Comparison of ENCODE assay signal across 19 cellular contexts in the genomic region with DNA sequence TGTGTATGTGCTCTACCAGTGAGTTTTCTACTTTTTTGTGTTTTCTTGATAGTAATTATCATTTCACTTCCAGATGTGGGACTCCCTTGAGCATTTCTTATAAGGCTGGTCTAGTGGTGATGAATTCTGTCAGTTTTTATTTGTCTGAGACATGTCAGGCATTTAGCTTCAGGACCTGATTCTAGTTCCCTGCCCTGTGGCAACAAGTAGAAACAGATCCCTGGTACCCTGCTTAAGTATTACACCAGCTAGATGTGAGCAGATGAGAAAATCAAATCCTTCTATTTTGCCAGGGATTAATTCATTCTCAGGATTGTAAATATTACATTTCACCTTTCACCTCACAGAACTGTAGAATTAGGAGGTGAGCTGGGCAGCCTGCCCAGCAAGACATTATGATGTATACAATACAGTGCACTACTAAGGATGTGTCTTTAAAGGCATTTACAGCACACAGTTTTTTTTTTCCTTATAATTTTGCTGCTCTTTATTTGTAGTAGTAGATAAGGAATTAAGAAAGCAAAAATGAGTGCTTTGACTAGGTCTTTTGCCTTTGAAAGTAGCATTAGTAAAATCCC. TPM values are rescaled to one million over a fixed set of nuclear protein-coding genes. Genes with fewer than 3 reads are reported as not detected.
A peak's percentile ranks its signal among the peaks of the same experiment; 100 is the strongest.
DNase-seq lines count a peak whose midpoint lies in the region; ATAC-seq and TF ChIP-seq lines count a peak whose summit lies in the region.
"Had no signal": no experiment of that assay in that cellular context is flagged by ENCODE, and none has a peak within 500 bp of the region (broad histone marks: within the 10 kb centered on the region; RNA-seq: fewer than 3 reads in every experiment).

No MANE protein-coding gene starts in this region.

- peak overlapping the region; percentile 65 to 84 (median 78) for H3K4me3 Mint-ChIP-seq in CD4-positive, alpha-beta memory T cell
- H3K4me3 Mint-ChIP-seq: B cell; dendritic cell treated with granulocyte-macrophage colony-stimulating factor and Interleukin-4, amounts not matched to agents 40 ng/mL and 50 ng/mL, for 4 days; mesothelial cell of epicardium had no signal

- POLR2A ChIA-PET in AG04450 (lab: Yijun Ruan, JAX) = no interaction called here
- POLR2A ChIA-PET in CD4-positive, alpha-beta memory T cell (lab: Charles Lee; ENCODE audit: partially characterized antibody) = interaction anchor here (0.8 to 8.1 kb wide), 8 partner anchors 7 to 119 kb away, joined by 3 to 71 read pairs (median 11); partner anchors contain the start of genes HNRNPLL and SRSF7

- H3K9me3 Mint-ChIP-seq in CD4-positive, alpha-beta memory T cell = peaks cover 0 to 7% (median 0%) of the 10 kb centered on the region in 8 donors
- H3K9me3 Mint-ChIP-seq: dendritic cell treated with granulocyte-macrophage colony-stimulating factor and Interleukin-4, amounts not matched to agents 40 ng/mL and 50 ng/mL, for 4 days had no signal

- H3K36me3 Mint-ChIP-seq in CD4-positive, alpha-beta memory T cell = peaks cover 24 to 44% of the 10 kb centered on the region in 2 donors

- DNase-seq in AG04450 (ENCODE audit: low read depth, low spot score) (peak; percentile 33), SW 1271 (lab: John Stamatoyannopoulos, UW) (no peak), right atrium auricular region (ENCODE audit: low spot score) (no peak), DMS114 treated with DMSO at 0.1 percent for 48 hours (lab: John Stamatoyannopoulos, UW; ENCODE audit: unreplicated experiment) (no peak)
- DNase-seq in CD4-positive, alpha-beta memory T cell = no peak
- DNase-seq in effector memory CD4-positive, alpha-beta T cell = no peak
- DNase-seq: activated CD8-positive, alpha-beta memory T cell treated with anti-CD3 and anti-CD28 coated beads, Interleukin-2, amount 50 U/mL, for 4 hours; DND-41; heart left ventricle; NCI-H1694 treated with DMSO at 0.1 percent for 48 hours; right lobe of liver had no signal

- peak overlapping the region; percentile 91 to 98 (median 95) for H3K27ac Mint-ChIP-seq in CD4-positive, alpha-beta memory T cell
- H3K27ac Mint-ChIP-seq: B cell; dendritic cell treated with granulocyte-macrophage colony-stimulating factor and Interleukin-4, amounts not matched to agents 40 ng/mL and 50 ng/mL, for 4 days had no signal

- peaks cover 90% of the 10 kb centered on the region for H3K4me1 ChIP-seq in CD4-positive, alpha-beta memory T cell (ENCODE audit: insufficient read depth, low read length)
- H3K4me1 ChIP-seq in effector memory CD4-positive, alpha-beta T cell (ENCODE audit: control insufficient read depth, insufficient read depth, low read length, poor library complexity, severe bottlenecking) = peaks cover 17% of the 10 kb centered on the region
- H3K4me1 ChIP-seq in right atrium auricular region = no peaks in the 10 kb centered on the region

- peak; percentile 42; the same call in 1 of the 3 replicates for ATAC-seq in SK-N-SH treated with all-trans-retinoic acid at 6 μM for 48 hours
- no peak for ATAC-seq in GM21367 (IDR thresholded peaks at IDR 0.05; ENCODE audit: unreplicated experiment)
- ATAC-seq: heart left ventricle had no signal

- H3K27me3 ChIP-seq in AG04450 (ENCODE audit: control insufficient read depth, insufficient read depth, low read length) (no peaks in the 10 kb centered on the region), right atrium auricular region (no peaks in the 10 kb centered on the region)
- no peaks in the 10 kb centered on the region for H3K27me3 ChIP-seq in CD4-positive, alpha-beta memory T cell (ENCODE audit: insufficient read depth, low read length)
- no peaks in the 10 kb centered on the region for H3K27me3 ChIP-seq in effector memory CD4-positive, alpha-beta T cell (replicated peaks; ENCODE audit: control insufficient read depth, insufficient read depth, low read length, poor library complexity, severe bottlenecking)
- H3K27me3 ChIP-seq: esophagus muscularis mucosa, heart left ventricle, neutrophil, right lobe of liver had no signal

- CTCF ChIA-PET in AG04450 (lab: Charles Lee) = no interaction called here
- CTCF ChIA-PET in CD4-positive, alpha-beta memory T cell (lab: Charles Lee; ENCODE audit: partially characterized antibody) = interaction anchor here (0.8 to 10.3 kb wide), 5 partner anchors 20 to 119 kb away, joined by 3 to 96 read pairs (median 4); no protein-coding TSS in a partner anchor

- H3K36me3 ChIP-seq in CD4-positive, alpha-beta memory T cell (ENCODE audit: insufficient read depth, low read length) = no peaks in the 10 kb centered on the region
- H3K36me3 ChIP-seq in effector memory CD4-positive, alpha-beta T cell (ENCODE audit: control insufficient read depth, insufficient read depth, low read length) = no peaks in the 10 kb centered on the region
- H3K36me3 ChIP-seq in right atrium auricular region = no peaks in the 10 kb centered on the region
- H3K36me3 ChIP-seq: neutrophil, thoracic aorta had no signal

- H3K27me3 Mint-ChIP-seq in CD4-positive, alpha-beta memory T cell = no peaks in the 10 kb centered on the region
- H3K27me3 Mint-ChIP-seq: B cell; dendritic cell treated with granulocyte-macrophage colony-stimulating factor and Interleukin-4, amounts not matched to agents 40 ng/mL and 50 ng/mL, for 4 days had no signal

- H3K27ac ChIP-seq in AG04450 (ENCODE audit: low read depth, low read length) (no peak overlapping the region), right atrium auricular region (no peak overlapping the region)
- H3K27ac ChIP-seq in CD4-positive, alpha-beta memory T cell (ENCODE audit: low read depth, low read length) = peak overlapping the region; percentile 79
- H3K27ac ChIP-seq in effector memory CD4-positive, alpha-beta T cell (ENCODE audit: insufficient read depth, low read length, poor library complexity, severe bottlenecking) = peak overlapping the region; percentile 66
- H3K27ac ChIP-seq: esophagus muscularis mucosa, neutrophil, thoracic aorta had no signal

- no peak for TF ChIP-seq CTCF in AG04450 (IDR thresholded peaks at IDR 0.05; ENCODE audit: low read depth, low read length)
- TF ChIP-seq CTCF in right atrium auricular region (IDR thresholded peaks at IDR 0.05) = no peak

- intact Hi-C loops in CD4-positive, alpha-beta memory T cell (cut with micrococcal nuclease) = no loop called here

- H3K9me3 ChIP-seq in AG04450 (ENCODE audit: control insufficient read depth, insufficient read depth, low read length) (no peaks in the 10 kb centered on the region), right atrium auricular region (no peaks in the 10 kb centered on the region)
- H3K9me3 ChIP-seq in CD4-positive, alpha-beta memory T cell (ENCODE audit: control insufficient read depth in 1 of 2, low read length in 2 of 2) = no peaks in the 10 kb centered on the region
- no peaks in the 10 kb centered on the region for H3K9me3 ChIP-seq in effector memory CD4-positive, alpha-beta T cell (ENCODE audit: control insufficient read depth, low read length)
- H3K9me3 ChIP-seq: esophagus muscularis mucosa, neutrophil, right lobe of liver, thoracic aorta had no signal

- H3K4me3 ChIP-seq in AG04450 (ENCODE audit: low read depth, low read length) (no peak overlapping the region), right atrium auricular region (no peak overlapping the region)
- peak overlapping the region; percentile 4 to 13 for H3K4me3 ChIP-seq in CD4-positive, alpha-beta memory T cell (ENCODE audit: low read length in 2 of 2)
- peak overlapping the region; percentile 22 for H3K4me3 ChIP-seq in effector memory CD4-positive, alpha-beta T cell (ENCODE audit: insufficient read depth, low read depth, low read length, poor library complexity, severe bottlenecking)
- H3K4me3 ChIP-seq: esophagus muscularis mucosa, heart left ventricle, right lobe of liver, thoracic aorta had no signal

- peaks cover 44 to 78% (median 63%) of the 10 kb centered on the region in 4 donors for H3K4me1 Mint-ChIP-seq in CD4-positive, alpha-beta memory T cell
- H3K4me1 Mint-ChIP-seq: B cell had no signal

TF ChIP-seq in SK-N-SH treated with all-trans-retinoic acid at 6 μM for 48 hours, 23 proteins besides CTCF, POLR2A, EP300 and RAD21:
- TF ChIP-seq TSHZ2 (CRISPR knock-in tag; IDR thresholded peaks at IDR 0.05) (no peak), PPARA (CRISPR knock-in tag; IDR thresholded peaks at IDR 0.05; ENCODE audit: borderline replicate concordance) (no peak), GLIS3 (CRISPR knock-in tag; IDR thresholded peaks at IDR 0.05) (no peak)

RNA-seq across cellular contexts. Expression of gene GALM, which starts 35.1 kb away (rescaled TPM):
- polyA plus RNA-seq in AG04450 (2011; rRNA removed) = 15.5 and 19.0 TPM in 2 replicates
- polyA minus RNA-seq in AG04450 (2011; rRNA and poly(A)+ RNA removed) = 21.0 and 22.3 TPM in 2 replicates
- 10 to 100 TPM; 35.5 to 35.8 TPM for total RNA-seq in CD4-positive, alpha-beta memory T cell
- 10 to 100 TPM; 51.2 to 60.4 TPM for polyA plus RNA-seq in CD4-positive, alpha-beta memory T cell
- total RNA-seq in right atrium auricular region = 10 to 100 TPM; 13.9 to 17.9 TPM

RNA-seq across cellular contexts. Expression of gene SRSF7, which starts 50.2 kb away (rescaled TPM):
- 195 and 238 TPM in 2 replicates for polyA plus RNA-seq in AG04450 (2011; rRNA removed)
- polyA minus RNA-seq in AG04450 (2011; rRNA and poly(A)+ RNA removed) = 224 and 265 TPM in 2 replicates
- total RNA-seq in CD4-positive, alpha-beta memory T cell = 100 to 1,000 TPM; 314 to 333 TPM
- 100 to 1,000 TPM; 177 to 202 TPM for polyA plus RNA-seq in CD4-positive, alpha-beta memory T cell
- 10 to 100 TPM; 32.1 to 44.3 TPM for total RNA-seq in right atrium auricular region

Comparison
In these comparisons a context has a peak if more than half of its experiments do, and no peak if none do; other contexts are left out.
1. H3K27ac ChIP-seq: peak in CD4-positive, alpha-beta memory T cell (single experiment) and effector memory CD4-positive, alpha-beta T cell (single experiment); none in AG04450 (single experiment) and right atrium auricular region (0 of 2).
2. H3K4me3 ChIP-seq: peak in CD4-positive, alpha-beta memory T cell (2 of 2) and effector memory CD4-positive, alpha-beta T cell (single experiment); none in AG04450 (single experiment) and right atrium auricular region (0 of 2).
3. RNA of gene SRSF7, which starts 50.2 kb away (total RNA-seq): 314 to 333 TPM in CD4-positive, alpha-beta memory T cell; 32.1 to 44.3 TPM in right atrium auricular region; every median in the first group is over 4 times any median in the second.